In genomic region chr1:203291201-203292096, GRCh38 we compare ENCODE assay signal across 8 cellular contexts. TPM values are rescaled to one million over a fixed set of nuclear protein-coding genes. Genes with fewer than 3 reads are reported as not detected.
A peak's percentile ranks its signal among the peaks of the same experiment; 100 is the strongest.
DNase-seq lines count a peak whose midpoint lies in the region; ATAC-seq and TF ChIP-seq lines count a peak whose summit lies in the region.

No MANE protein-coding gene starts in this region.

- TF ChIP-seq CTCF in osteocyte (IDR thresholded peaks at IDR 0.05): no peak

- peaks cover 44 to 62% (median 55%) of the 10 kb centered on the region in 4 donors for H3K4me1 Mint-ChIP-seq in CD4-positive, alpha-beta memory T cell
- H3K4me1 Mint-ChIP-seq in osteocyte (ENCODE audit: unreplicated experiment): peaks cover 57% of the 10 kb centered on the region

- no peaks in the 10 kb centered on the region for H3K36me3 ChIP-seq in CD4-positive, alpha-beta memory T cell (ENCODE audit: insufficient read depth, low read length)
- no peaks in the 10 kb centered on the region for H3K36me3 ChIP-seq in endocrine pancreas (ENCODE audit: control insufficient read depth, insufficient read depth, low read length)

- H3K4me1 ChIP-seq in CD4-positive, alpha-beta memory T cell (ENCODE audit: insufficient read depth, low read length): peaks cover 52% of the 10 kb centered on the region
- H3K4me1 ChIP-seq in endocrine pancreas (ENCODE audit: control insufficient read depth, insufficient read depth, low read length): no peaks in the 10 kb centered on the region

- intact Hi-C loops in CD4-positive, alpha-beta memory T cell (cut with micrococcal nuclease): no loop called here

- no peaks in the 10 kb centered on the region for H3K27me3 Mint-ChIP-seq in CD4-positive, alpha-beta memory T cell
- H3K27me3 Mint-ChIP-seq in osteocyte (ENCODE audit: unreplicated experiment): peaks cover 3% of the 10 kb centered on the region

- CTCF ChIA-PET in CD4-positive, alpha-beta memory T cell (lab: Charles Lee; ENCODE audit: partially characterized antibody): interaction anchor here (1.1 to 15.2 kb wide), 8 partner anchors 10 to 48 kb away, joined by 3 to 178 read pairs (median 85); partner anchors contain the start of gene BTG2

- POLR2A ChIA-PET in CD4-positive, alpha-beta memory T cell (lab: Charles Lee; ENCODE audit: partially characterized antibody): interaction anchor here (1.2 to 23.9 kb wide), 6 partner anchors 17 to 386 kb away, joined by 3 to 877 read pairs (median 204); partner anchors contain the start of gene BTG2

- peak overlapping the region in 1 of 2 donors; percentile 65 for H3K4me3 ChIP-seq in CD4-positive, alpha-beta memory T cell (ENCODE audit: low read length in 2 of 2)
- H3K4me3 ChIP-seq in endocrine pancreas (ENCODE audit: control insufficient read depth, insufficient read depth, low read length): no peak overlapping the region

- H3K36me3 Mint-ChIP-seq in CD4-positive, alpha-beta memory T cell: peaks cover 0 to 7% of the 10 kb centered on the region in 2 donors
- no peaks in the 10 kb centered on the region for H3K36me3 Mint-ChIP-seq in osteocyte (ENCODE audit: unreplicated experiment)

- peak overlapping the region; percentile 97 for H3K27ac ChIP-seq in CD4-positive, alpha-beta memory T cell (ENCODE audit: low read depth, low read length)

- H3K4me3 Mint-ChIP-seq in CD4-positive, alpha-beta memory T cell: peak overlapping the region in 7 of 8 donors; percentile 47 to 89 (median 83)
- no peak overlapping the region for H3K4me3 Mint-ChIP-seq in osteocyte (ENCODE audit: unreplicated experiment)

- peaks cover 0 to 4% (median 0%) of the 10 kb centered on the region in 8 donors for H3K9me3 Mint-ChIP-seq in CD4-positive, alpha-beta memory T cell
- H3K9me3 Mint-ChIP-seq in osteocyte (ENCODE audit: unreplicated experiment): no peaks in the 10 kb centered on the region

- H3K9me3 ChIP-seq in CD4-positive, alpha-beta memory T cell (ENCODE audit: control insufficient read depth in 1 of 2, low read length in 2 of 2): no peaks in the 10 kb centered on the region
- no peaks in the 10 kb centered on the region for H3K9me3 ChIP-seq in endocrine pancreas (ENCODE audit: control insufficient read depth, low read length)

- no peaks in the 10 kb centered on the region for H3K27me3 ChIP-seq in CD4-positive, alpha-beta memory T cell (ENCODE audit: insufficient read depth, low read length)
- H3K27me3 ChIP-seq in endocrine pancreas (ENCODE audit: control insufficient read depth, insufficient read depth, low read length): no peaks in the 10 kb centered on the region

- H3K27ac Mint-ChIP-seq in CD4-positive, alpha-beta memory T cell: peak overlapping the region; percentile 98 to 100 (median 100)
- H3K27ac Mint-ChIP-seq in osteocyte (ENCODE audit: unreplicated experiment): peak overlapping the region; percentile 23

- ATAC-seq in GM21447 (IDR thresholded peaks at IDR 0.05; ENCODE audit: unreplicated experiment): no peak
- ATAC-seq in HG03108 (IDR thresholded peaks at IDR 0.05; ENCODE audit: unreplicated experiment): no peak

- DNase-seq in CD4-positive, alpha-beta memory T cell: no peak
- peak; percentile 66 for DNase-seq in NCI-H146 (lab: John Stamatoyannopoulos, UW)
- DNase-seq in osteocyte (ENCODE audit: extremely low spot score, unreplicated experiment): no peak
- no peak for DNase-seq in NCI-H1930 (lab: John Stamatoyannopoulos, UW)
- no peak for DNase-seq in cerebellum (ENCODE audit: low spot score)

- peak overlapping the region; percentile 63 for H3K9ac ChIP-seq in endocrine pancreas (ENCODE audit: control insufficient read depth, insufficient read depth, low read length)

RNA-seq across cellular contexts. Expression of gene BTG2, which starts 13.9 kb away (rescaled TPM):
- 100 to 1,000 TPM; 197 to 201 TPM for total RNA-seq in CD4-positive, alpha-beta memory T cell
- polyA plus RNA-seq in CD4-positive, alpha-beta memory T cell: 100 to 1,000 TPM; 123 to 288 TPM
- 31.2 and 33.7 TPM in 2 replicates for total RNA-seq in osteocyte
- total RNA-seq in cerebellum: 17.4 TPM

RNA-seq across cellular contexts. Expression of gene FMOD, which starts 59.5 kb away (rescaled TPM):
- not detected for total RNA-seq in CD4-positive, alpha-beta memory T cell
- polyA plus RNA-seq in CD4-positive, alpha-beta memory T cell: not detected
- not detected in 2 replicates for total RNA-seq in osteocyte
- 1.6 TPM for total RNA-seq in cerebellum
